Comparison of ENCODE assay signal across 13 cellular contexts in the genomic region with DNA sequence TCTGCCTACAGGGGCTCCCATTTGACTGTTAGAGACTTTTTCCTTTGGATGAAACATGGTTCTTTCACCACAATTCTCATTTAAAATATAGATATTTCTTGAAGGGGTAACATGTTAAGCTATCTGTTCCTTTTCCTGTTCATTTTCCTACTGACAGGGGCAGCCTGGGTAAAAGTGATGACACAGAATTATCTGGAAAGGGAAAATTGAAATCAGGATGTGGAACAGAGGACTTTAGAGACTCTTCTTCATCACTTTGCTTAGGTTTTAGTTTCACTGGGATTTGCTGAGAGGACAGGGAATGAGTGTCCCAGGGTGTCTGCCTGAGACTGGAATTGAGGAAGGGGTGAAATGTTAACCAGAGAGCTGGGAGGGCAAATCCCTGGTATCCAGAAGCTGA.
DNase-seq lines count a peak whose midpoint lies in the region; ATAC-seq, FAIRE-seq and TF ChIP-seq lines count a peak whose summit lies in the region.
"Had no signal": no experiment of that assay in that cellular context is flagged by ENCODE, and none has a peak within 500 bp of the region (broad histone marks: within the 10 kb centered on the region; RNA-seq: fewer than 3 reads in every experiment).

No MANE protein-coding gene starts in this region.

- in situ Hi-C loops in Panc1 (cut with HindIII; ENCODE audit: low pct_unique_long_range_greater_than_20kb, low sequenced_read_pairs), result no loop called here

- no TSS peak for BruUV-seq in Panc1 (replicated peaks; lab: Mats Ljungman, UMichigan)

- CTCF ChIA-PET in Panc1 (lab: Charles Lee), result interaction anchor here (0.5 to 2.4 kb wide), 2 partner anchors 180 to 186 kb away, joined by 4 to 14 read pairs; no protein-coding TSS in a partner anchor

- POLR2A ChIA-PET in Panc1 (lab: Charles Lee), result no interaction called here

- TF ChIP-seq CTCF in 22Rv1 (IDR thresholded peaks at IDR 0.05) (no peak), Panc1 (IDR thresholded peaks at IDR 0.05) (no peak), gastroesophageal sphincter (IDR thresholded peaks at IDR 0.05) (no peak), pancreas (IDR thresholded peaks at IDR 0.05) (no peak), tibial artery (IDR thresholded peaks at IDR 0.05) (no peak), WERI-Rb-1 (IDR thresholded peaks at IDR 0.05; ENCODE audit: low read depth, low read length) (no peak)

- H3K36me3 Mint-ChIP-seq in activated naive CD8-positive, alpha-beta T cell treated with anti-CD3 and anti-CD28 coated beads for 36 hours, result no peaks in the 10 kb centered on the region

- no peak for TF ChIP-seq EP300 in gastroesophageal sphincter (IDR thresholded peaks at IDR 0.05)

- no peaks in the 10 kb centered on the region for H3K27me3 Mint-ChIP-seq in activated naive CD8-positive, alpha-beta T cell treated with anti-CD3 and anti-CD28 coated beads for 36 hours

- DNase-seq in Panc1 (ENCODE audit: low read depth, low spot score), result no peak
- DNase-seq in pancreas, result no peak
- no peak for DNase-seq in activated naive CD8-positive, alpha-beta T cell treated with anti-CD3 and anti-CD28 coated beads for 36 hours
- DNase-seq in tibial artery, result no peak
- DNase-seq in WERI-Rb-1, result no peak
- no peak for DNase-seq in hepatic stellate cell (ENCODE audit: low spot score)
- DNase-seq: activated CD4-positive, alpha-beta T cell treated with anti-CD3 and anti-CD28 coated beads, Interleukin-2, amount 50 U/mL, for 1 hour; stimulated activated CD8-positive, alpha-beta memory T cell treated with anti-CD3 and anti-CD28 coated beads, Interleukin-4, amount 100 ng/mL, for 48 hours; T-helper 9 cell had no signal

- H3K27me3 ChIP-seq in Panc1 (ENCODE audit: control insufficient read depth, insufficient read depth, low read length) (no peaks in the 10 kb centered on the region), gastroesophageal sphincter (no peaks in the 10 kb centered on the region), pancreas (no peaks in the 10 kb centered on the region), tibial artery (no peaks in the 10 kb centered on the region), WERI-Rb-1 (ENCODE audit: insufficient read depth, low read depth, severe bottlenecking) (no peaks in the 10 kb centered on the region)

- H3K27ac ChIP-seq in 22Rv1, result peak overlapping the region; percentile 39
- H3K27ac ChIP-seq in Panc1 (ENCODE audit: low read length), result peak overlapping the region; percentile 72; the same call in 1 of the 2 replicates
- H3K27ac ChIP-seq in gastroesophageal sphincter, result peak overlapping the region in 3 of 4 donors; percentile 10 to 56 (median 34)
- H3K27ac ChIP-seq in pancreas, result peak overlapping the region in 3 of 4 donors; percentile 23 to 75 (median 68)
- H3K27ac ChIP-seq in tibial artery, result no peak overlapping the region
- H3K27ac ChIP-seq in WERI-Rb-1, result no peak overlapping the region

- no peak overlapping the region for H3K4me3 Mint-ChIP-seq in activated naive CD8-positive, alpha-beta T cell treated with anti-CD3 and anti-CD28 coated beads for 36 hours
- H3K4me3 Mint-ChIP-seq: activated T-helper 1 cell treated with anti-CD3 and anti-CD28 coated beads, Interleukin-12 subunit alpha, Interleukin-12 subunit beta, Interleukin-2, Interleukin-4 antibody, amounts not matched to agents 30 ng/mL and 10 ng/mL and 1 ng/mL, durations not matched to agents 14 hours and 24 hours and 36 hours had no signal

- no peak for ATAC-seq in Panc1
- ATAC-seq in gastroesophageal sphincter, result no peak
- ATAC-seq in pancreas, result no peak

- no peak for TF ChIP-seq POLR2A in gastroesophageal sphincter (IDR thresholded peaks at IDR 0.05)

- peaks cover 9% of the 10 kb centered on the region for H3K4me1 Mint-ChIP-seq in activated naive CD8-positive, alpha-beta T cell treated with anti-CD3 and anti-CD28 coated beads for 36 hours

- H3K9me3 ChIP-seq in Panc1 (ENCODE audit: control insufficient read depth, insufficient read depth, low read depth, low read length), result no peaks in the 10 kb centered on the region
- no peaks in the 10 kb centered on the region for H3K9me3 ChIP-seq in gastroesophageal sphincter
- no peaks in the 10 kb centered on the region for H3K9me3 ChIP-seq in pancreas
- H3K9me3 ChIP-seq in tibial artery, result no peaks in the 10 kb centered on the region
- H3K9me3 ChIP-seq in WERI-Rb-1 (ENCODE audit: severe bottlenecking), result no peaks in the 10 kb centered on the region
- H3K9me3 ChIP-seq: mucosa of descending colon had no signal

- intact Hi-C loops in Panc1 (cut with micrococcal nuclease; ENCODE audit: unreplicated experiment) (loop anchor here (1.0 kb wide), 1 partner anchor 179 kb away; no protein-coding TSS in a partner anchor), pancreas (cut with DNase I) (loop anchor here in 2 of 3 donors (5.0 kb wide), 2 partner anchors 176 to 181 kb away; no protein-coding TSS in a partner anchor), tibial artery (cut with DNase I; ENCODE audit: low total_unique reads) (no loop called here)

- H3K9me3 Mint-ChIP-seq in activated naive CD8-positive, alpha-beta T cell treated with anti-CD3 and anti-CD28 coated beads for 36 hours, result no peaks in the 10 kb centered on the region
- H3K9me3 Mint-ChIP-seq: activated T-helper 1 cell treated with anti-CD3 and anti-CD28 coated beads, Interleukin-12 subunit alpha, Interleukin-12 subunit beta, Interleukin-2, Interleukin-4 antibody, amounts not matched to agents 30 ng/mL and 10 ng/mL and 1 ng/mL, durations not matched to agents 14 hours and 24 hours and 36 hours had no signal

- H3K36me3 ChIP-seq in Panc1 (ENCODE audit: control insufficient read depth, insufficient read depth, low read length) (no peaks in the 10 kb centered on the region), gastroesophageal sphincter (no peaks in the 10 kb centered on the region), pancreas (no peaks in the 10 kb centered on the region), tibial artery (no peaks in the 10 kb centered on the region), WERI-Rb-1 (no peaks in the 10 kb centered on the region)

- peak overlapping the region in 1 of 2 experiments; percentile 58; a peak in 1 of 4 replicates for H3K4me3 ChIP-seq in Panc1 (ENCODE audit: low read depth in 2 of 2, low read length in 2 of 2)
- H3K4me3 ChIP-seq in gastroesophageal sphincter, result no peak overlapping the region
- H3K4me3 ChIP-seq in pancreas, result peak overlapping the region in 1 of 4 donors; percentile 29
- no peak overlapping the region for H3K4me3 ChIP-seq in tibial artery
- no peak overlapping the region for H3K4me3 ChIP-seq in WERI-Rb-1 (ENCODE audit: low read depth, low read length)
- H3K4me3 ChIP-seq: mucosa of descending colon had no signal

- no peak for FAIRE-seq in pancreas (lab: Jason Lieb, UNC)

- H3K4me1 ChIP-seq in Panc1 (ENCODE audit: control insufficient read depth, insufficient read depth, low read length) (no peaks in the 10 kb centered on the region; the same call in 1 of the 2 replicates), gastroesophageal sphincter (peaks cover 0 to 4% (median 0%) of the 10 kb centered on the region in 3 donors), pancreas (peaks cover 0 to 4% (median 0%) of the 10 kb centered on the region in 3 donors), tibial artery (peaks cover 0 to 6% (median 1%) of the 10 kb centered on the region in 4 donors)

- H3K27ac Mint-ChIP-seq in activated naive CD8-positive, alpha-beta T cell treated with anti-CD3 and anti-CD28 coated beads for 36 hours, result no peak overlapping the region
- H3K27ac Mint-ChIP-seq: activated T-helper 1 cell treated with anti-CD3 and anti-CD28 coated beads, Interleukin-12 subunit alpha, Interleukin-12 subunit beta, Interleukin-2, Interleukin-4 antibody, amounts not matched to agents 30 ng/mL and 10 ng/mL and 1 ng/mL, durations not matched to agents 14 hours and 24 hours and 36 hours had no signal

Comparison
In these comparisons a context has a peak if more than half of its experiments do, and no peak if none do; other contexts are left out.
1. H3K27ac ChIP-seq: peak in 22Rv1 (single experiment), Panc1 (single experiment), gastroesophageal sphincter (3 of 4) and pancreas (3 of 4); none in tibial artery (0 of 2) and WERI-Rb-1 (single experiment).